Comparison of ENCODE assay signal across 8 cellular contexts in genomic region chr5:119411291-119411934, GRCh38. TPM values are rescaled to one million over a fixed set of nuclear protein-coding genes. Genes with fewer than 3 reads are reported as not detected.
DNase-seq lines count a peak whose midpoint lies in the region; ATAC-seq and TF ChIP-seq lines count a peak whose summit lies in the region.

No MANE protein-coding gene starts in this region.

- peak overlapping the region; percentile 80 to 91 (median 86) for H3K27ac Mint-ChIP-seq in nephron

- TF ChIP-seq CTCF in nephron (IDR thresholded peaks at IDR 0.05; ENCODE audit: unreplicated experiment in 3 of 3): no peak

- 24 to 34% methylated on average over 5 to 6 of the region's 9 CpGs for WGBS in ectodermal cell, 2 experiments

- H3K4me1 Mint-ChIP-seq in nephron: peaks cover 9% of the 10 kb centered on the region

- peaks cover 7% of the 10 kb centered on the region for H3K27me3 Mint-ChIP-seq in nephron (ENCODE audit: low read depth)

- H3K4me3 ChIP-seq in ectodermal cell (ENCODE audit: insufficient read depth, low read depth, low read length): peak overlapping the region; percentile 51

- peak overlapping the region; percentile 86 to 87 (median 87) for H3K4me3 Mint-ChIP-seq in nephron

- no peaks in the 10 kb centered on the region for H3K36me3 Mint-ChIP-seq in nephron (ENCODE audit: low read depth)

- H3K27ac ChIP-seq in ectodermal cell (ENCODE audit: insufficient read depth, low read depth, low read length, poor library complexity, severe bottlenecking): no peak overlapping the region

- no peaks in the 10 kb centered on the region for H3K9me3 Mint-ChIP-seq in nephron

- H3K9me3 ChIP-seq in ectodermal cell (ENCODE audit: control insufficient read depth, low read length): no peaks in the 10 kb centered on the region

- H3K27me3 ChIP-seq in ectodermal cell (ENCODE audit: control insufficient read depth, insufficient read depth, low read length, poor library complexity, severe bottlenecking): no peaks in the 10 kb centered on the region

- H3K36me3 ChIP-seq in ectodermal cell (ENCODE audit: control insufficient read depth, insufficient read depth, low read length): no peaks in the 10 kb centered on the region

- ATAC-seq in HG03469 (IDR thresholded peaks at IDR 0.05; ENCODE audit: unreplicated experiment): no peak
- ATAC-seq in HG03095 (IDR thresholded peaks at IDR 0.05; ENCODE audit: unreplicated experiment): no peak

- no peaks in the 10 kb centered on the region for H3K4me1 ChIP-seq in ectodermal cell (ENCODE audit: control insufficient read depth, insufficient read depth, low read length)

- DNase-seq in EL: peak; percentile 29
- peak; percentile 83 for DNase-seq in NCI-H226
- DNase-seq in NCI-H2196 treated with DMSO at 0.1 percent for 48 hours (lab: John Stamatoyannopoulos, UW; ENCODE audit: unreplicated experiment): no peak
- no peak for DNase-seq in activated CD4-positive, CD25-positive, alpha-beta regulatory T cell treated with anti-CD3 and anti-CD28 coated beads, Interleukin-2, amount 50 U/mL, for 72 hours

RNA-seq across cellular contexts. Expression of gene HSD17B4, which starts 40.9 kb away (rescaled TPM):
- polyA plus RNA-seq in ectodermal cell (2013, experiment 1 of 4): 193 TPM
- polyA plus RNA-seq in ectodermal cell (2013, experiment 2 of 4): 206 TPM
- 179 TPM for polyA plus RNA-seq in ectodermal cell (2013, experiment 3 of 4)
- 170 TPM for polyA plus RNA-seq in ectodermal cell (2013, experiment 4 of 4)

RNA-seq across cellular contexts. Expression of gene TNFAIP8, which starts 55.6 kb away (rescaled TPM):
- polyA plus RNA-seq in ectodermal cell (2013, experiment 1 of 4): 20.4 TPM
- 19.3 TPM for polyA plus RNA-seq in ectodermal cell (2013, experiment 2 of 4)
- polyA plus RNA-seq in ectodermal cell (2013, experiment 3 of 4): 17.4 TPM
- polyA plus RNA-seq in ectodermal cell (2013, experiment 4 of 4): 15.9 TPM

Comparison
In these comparisons a context has a peak if more than half of its experiments do, and no peak if none do; other contexts are left out.
1. DNase-seq: peak in EL (single experiment) and NCI-H226 (single experiment); none in NCI-H2196 treated with DMSO at 0.1 percent for 48 hours (single experiment) and activated CD4-positive, CD25-positive, alpha-beta regulatory T cell treated with anti-CD3 and anti-CD28 coated beads, Interleukin-2, amount 50 U/mL, for 72 hours (single experiment).